ENCODE assay signal across 16 cellular contexts in the genomic region with DNA sequence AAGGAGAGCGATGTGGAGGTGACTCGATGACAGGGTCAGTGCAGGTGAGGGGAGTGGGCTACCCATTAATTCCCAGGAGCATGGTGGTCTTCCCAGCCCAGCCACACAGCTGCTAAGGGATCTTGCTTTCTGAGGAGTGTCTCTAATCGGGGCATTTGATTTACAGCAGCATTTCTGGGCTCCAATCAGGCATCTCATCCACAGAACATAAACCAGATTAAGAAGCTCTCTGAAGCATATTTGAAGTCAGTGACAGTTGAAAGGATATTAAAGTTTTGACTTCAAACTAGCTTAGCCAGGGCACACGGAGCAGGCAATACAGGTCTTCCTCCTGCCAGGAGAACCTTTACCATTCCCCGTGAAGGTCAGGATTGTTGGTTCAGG. TPM values are rescaled to one million over a fixed set of nuclear protein-coding genes. Genes with fewer than 3 reads are reported as not detected.
DNase-seq lines count a peak whose midpoint lies in the region; ATAC-seq and TF ChIP-seq lines count a peak whose summit lies in the region.
"Had no signal": no experiment of that assay in that cellular context is flagged by ENCODE, and none has a peak within 500 bp of the region (broad histone marks: within the 10 kb centered on the region; RNA-seq: fewer than 3 reads in every experiment).

No MANE protein-coding gene starts in this region.

- H3K27ac ChIP-seq in thymus (ENCODE audit: low read depth) (peak overlapping the region; percentile 84), MM.1S (ENCODE audit: low read length) (no peak overlapping the region)
- H3K27ac ChIP-seq: breast epithelium, KMS-11, ovary had no signal

- intact Hi-C loops in activated naive CD4-positive, alpha-beta T cell treated with anti-CD3 and anti-CD28 coated beads for 36 hours (cut with micrococcal nuclease): loop anchor here (1.0 kb wide), 2 partner anchors 23 to 37 kb away; no protein-coding TSS in a partner anchor
- intact Hi-C loops in activated B cell treated with CpG ODN at 0.5 μM for 24 hours (cut with micrococcal nuclease): loop anchor here (1.0 to 10.0 kb wide), 9 partner anchors 27 to 1729 kb away; a partner anchor contains a TSS

- in situ Hi-C loops in G401 (cut with HindIII; ENCODE audit: low sequenced_read_pairs): no loop called here

- H3K4me1 Mint-ChIP-seq in activated naive CD4-positive, alpha-beta T cell treated with anti-CD3 and anti-CD28 coated beads for 36 hours (ENCODE audit: low read depth): peaks cover 60% of the 10 kb centered on the region
- H3K4me1 Mint-ChIP-seq in activated B cell treated with CpG ODN at 0.5 μM for 24 hours: peaks cover 95% of the 10 kb centered on the region

- no peak overlapping the region for H3K9ac ChIP-seq in MM.1S (ENCODE audit: low read length)
- H3K9ac ChIP-seq: KMS-11 had no signal

- peaks cover 7% of the 10 kb centered on the region for H3K4me1 ChIP-seq in thymus (ENCODE audit: control insufficient read depth, insufficient read depth, low read length)
- H3K4me1 ChIP-seq in MM.1S (ENCODE audit: low read length): no peaks in the 10 kb centered on the region
- H3K4me1 ChIP-seq: breast epithelium had no signal

- no peaks in the 10 kb centered on the region for H4K20me1 ChIP-seq in MM.1S (ENCODE audit: insufficient read depth, low read length)

- H3K27me3 Mint-ChIP-seq in activated naive CD4-positive, alpha-beta T cell treated with anti-CD3 and anti-CD28 coated beads for 36 hours (ENCODE audit: low read depth): no peaks in the 10 kb centered on the region
- H3K27me3 Mint-ChIP-seq in activated B cell treated with CpG ODN at 0.5 μM for 24 hours: no peaks in the 10 kb centered on the region

- POLR2A ChIA-PET in activated B cell treated with CpG ODN at 0.5 μM for 24 hours (lab: Charles Lee): interaction anchor here (0.8 to 6.0 kb wide), 19 partner anchors 10 to 1650 kb away, joined by 3 to 64 read pairs (median 8); a partner anchor contains a TSS

- H3K27me3 ChIP-seq in thymus (ENCODE audit: control insufficient read depth, insufficient read depth): no peaks in the 10 kb centered on the region
- peaks cover 93% of the 10 kb centered on the region for H3K27me3 ChIP-seq in MM.1S (replicated peaks; ENCODE audit: insufficient read depth, low read length)
- H3K27me3 ChIP-seq: breast epithelium, ovary had no signal

- H3K4me2 ChIP-seq in MM.1S (ENCODE audit: low read depth, low read length): no peak overlapping the region
- H3K4me2 ChIP-seq: KMS-11 had no signal

- H3K9me3 Mint-ChIP-seq in activated naive CD4-positive, alpha-beta T cell treated with anti-CD3 and anti-CD28 coated beads for 36 hours: peaks cover 8% of the 10 kb centered on the region
- H3K9me3 Mint-ChIP-seq in activated B cell treated with CpG ODN at 0.5 μM for 24 hours: no peaks in the 10 kb centered on the region

- H3K4me3 ChIP-seq in thymus (ENCODE audit: low read length) (no peak overlapping the region), MM.1S (ENCODE audit: low read length) (no peak overlapping the region)
- H3K4me3 ChIP-seq: breast epithelium, ovary had no signal

- no peaks in the 10 kb centered on the region for H3K9me3 ChIP-seq in thymus (ENCODE audit: control insufficient read depth)
- no peaks in the 10 kb centered on the region for H3K9me3 ChIP-seq in MM.1S (replicated peaks; ENCODE audit: insufficient read depth, low read length)
- H3K9me3 ChIP-seq: breast epithelium, ovary had no signal

- WGBS in thymus: 92% methylated on average over 5 of the region's 5 CpGs

- CTCF ChIA-PET in activated naive CD4-positive, alpha-beta T cell treated with anti-CD3 and anti-CD28 coated beads for 36 hours (lab: Charles Lee): interaction anchor here (1.3 to 3.5 kb wide), 6 partner anchors 11 to 83 kb away, joined by 3 to 16 read pairs (median 9); no protein-coding TSS in a partner anchor
- CTCF ChIA-PET in activated B cell treated with CpG ODN at 0.5 μM for 24 hours (lab: Charles Lee): interaction anchor here (1.1 to 6.7 kb wide), 3 partner anchors 36 to 92 kb away, joined by 4 to 56 read pairs (median 33); a partner anchor contains a TSS

- H3K27ac Mint-ChIP-seq in activated naive CD4-positive, alpha-beta T cell treated with anti-CD3 and anti-CD28 coated beads for 36 hours: peak overlapping the region; percentile 94
- peak overlapping the region; percentile 99 for H3K27ac Mint-ChIP-seq in activated B cell treated with CpG ODN at 0.5 μM for 24 hours

- TF ChIP-seq CTCF in activated B cell treated with CpG ODN at 0.5 μM for 24 hours (IDR thresholded peaks at IDR 0.05) (no peak), MM.1S (IDR thresholded peaks at IDR 0.05; ENCODE audit: low read length) (no peak)

- H3K36me3 Mint-ChIP-seq in activated naive CD4-positive, alpha-beta T cell treated with anti-CD3 and anti-CD28 coated beads for 36 hours (ENCODE audit: low read depth): peaks cover 3% of the 10 kb centered on the region
- H3K36me3 Mint-ChIP-seq in activated B cell treated with CpG ODN at 0.5 μM for 24 hours (ENCODE audit: low read depth): peaks cover 2% of the 10 kb centered on the region

- H2AFZ ChIP-seq in MM.1S (ENCODE audit: low read length): no peak overlapping the region

- ATAC-seq in activated B cell treated with CpG ODN at 0.5 μM for 24 hours (ENCODE audit: low read depth): no peak
- ATAC-seq in HG03520 (IDR thresholded peaks at IDR 0.05; ENCODE audit: unreplicated experiment): no peak

- no peaks in the 10 kb centered on the region for H3F3A ChIP-seq in MM.1S (ENCODE audit: insufficient read depth, low read length)

- H3K9me2 ChIP-seq in MM.1S (replicated peaks; ENCODE audit: insufficient read depth, low read length): no peaks in the 10 kb centered on the region

- H3K4me3 Mint-ChIP-seq in activated naive CD4-positive, alpha-beta T cell treated with anti-CD3 and anti-CD28 coated beads for 36 hours: peak overlapping the region; percentile 75
- peak overlapping the region; percentile 91 for H3K4me3 Mint-ChIP-seq in activated B cell treated with CpG ODN at 0.5 μM for 24 hours

- no peaks in the 10 kb centered on the region for H3K79me2 ChIP-seq in MM.1S (ENCODE audit: low read length)

- no peaks in the 10 kb centered on the region for H3K36me3 ChIP-seq in thymus (ENCODE audit: control insufficient read depth, insufficient read depth)
- no peaks in the 10 kb centered on the region for H3K36me3 ChIP-seq in MM.1S (replicated peaks; ENCODE audit: insufficient read depth, low read length)
- H3K36me3 ChIP-seq: breast epithelium, ovary had no signal

- no peak for DNase-seq in activated naive CD4-positive, alpha-beta T cell treated with anti-CD3 and anti-CD28 coated beads for 36 hours
- no peak for DNase-seq in activated naive CD4-positive, alpha-beta T cell (lab: John Stamatoyannopoulos, UW)
- DNase-seq in activated B cell treated with CpG ODN at 0.5 μM for 24 hours (no peak), islet precursor cell (peak; percentile 20), G401 (ENCODE audit: low spot score) (no peak), MM.1S (no peak)
- DNase-seq: DMS153, head of caudate nucleus, NCI-H1436, NCI-H2227 treated with DMSO at 0.1 percent for 48 hours, ovary had no signal

RNA-seq across cellular contexts. Expression of a gene that starts 40.0 kb away (rescaled TPM):
- 1 to 10 TPM; 5.1 to 6.0 TPM for total RNA-seq in activated naive CD4-positive, alpha-beta T cell treated with anti-CD3 and anti-CD28 coated beads for 36 hours
- total RNA-seq in activated B cell treated with CpG ODN at 0.5 μM for 24 hours: 3.2 and 4.0 TPM in 2 replicates
- polyA plus RNA-seq in thymus: 2.9 TPM
- not detected in 2 replicates for total RNA-seq in G401 (2014; rRNA removed; shearing (Covaris generic))
- polyA plus RNA-seq: keratinocyte had no signal
